In the genomic region with DNA sequence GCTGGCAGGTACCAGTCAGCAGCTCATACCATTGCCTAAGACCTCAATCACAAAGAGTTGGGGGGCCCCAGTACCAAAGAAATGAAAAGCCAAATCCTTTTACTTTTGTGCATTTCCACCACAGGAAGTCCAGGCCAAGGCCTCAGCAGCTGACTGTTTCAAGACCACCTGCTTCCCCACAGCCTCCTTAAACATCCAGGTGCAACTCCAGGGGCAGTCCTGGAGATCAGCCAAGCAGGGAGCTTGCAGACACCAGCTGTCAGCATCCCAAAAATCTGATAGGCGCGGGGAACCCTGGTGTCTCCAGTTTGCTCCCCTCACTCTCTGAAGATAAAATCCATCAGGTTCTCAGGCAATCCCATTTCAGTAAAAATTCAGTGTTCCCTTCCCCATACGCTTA, we compare ENCODE assay signal across 11 cellular contexts.
DNase-seq lines count a peak whose midpoint lies in the region; ATAC-seq and TF ChIP-seq lines count a peak whose summit lies in the region.
"Had no signal": no experiment of that assay in that cellular context is flagged by ENCODE, and none has a peak within 500 bp of the region (broad histone marks: within the 10 kb centered on the region; RNA-seq: fewer than 3 reads in every experiment).

No MANE protein-coding gene starts in this region.

- H3K4me3 ChIP-seq in CD4-positive, CD25-positive, alpha-beta regulatory T cell (ENCODE audit: low read depth, low read length) = no peak overlapping the region
- no peak overlapping the region for H3K4me3 ChIP-seq in endodermal cell (ENCODE audit: low read length)

- H3K9me3 Mint-ChIP-seq in CD4-positive, CD25-positive, alpha-beta regulatory T cell = no peaks in the 10 kb centered on the region
- H3K9me3 Mint-ChIP-seq in endodermal cell = no peaks in the 10 kb centered on the region
- H3K9me3 Mint-ChIP-seq: activated CD8-positive, alpha-beta T cell treated with anti-CD3 and anti-CD28 coated beads for 36 hours; stimulated activated naive CD8-positive, alpha-beta T cell treated with anti-CD3 and anti-CD28 coated beads, Interleukin-15, Interleukin-2, amounts not matched to agents 100 ng/mL and 50 ng/mL, for 24 hours had no signal

- H3K27ac Mint-ChIP-seq in CD4-positive, CD25-positive, alpha-beta regulatory T cell = peak overlapping the region; percentile 29 to 99 (median 96)
- H3K27ac Mint-ChIP-seq in endodermal cell = peak overlapping the region; percentile 35

- H3K9ac ChIP-seq in endodermal cell (ENCODE audit: extremely low read depth, low read length, poor library complexity, severe bottlenecking) = no peak overlapping the region

- peaks cover 13% of the 10 kb centered on the region for H3K36me3 Mint-ChIP-seq in CD4-positive, CD25-positive, alpha-beta regulatory T cell
- peaks cover 8% of the 10 kb centered on the region for H3K36me3 Mint-ChIP-seq in endodermal cell (ENCODE audit: low read depth)

- no peaks in the 10 kb centered on the region for H3K27me3 Mint-ChIP-seq in CD4-positive, CD25-positive, alpha-beta regulatory T cell
- H3K27me3 Mint-ChIP-seq in endodermal cell (ENCODE audit: insufficient read depth) = no peaks in the 10 kb centered on the region
- H3K27me3 Mint-ChIP-seq: activated CD8-positive, alpha-beta T cell treated with anti-CD3 and anti-CD28 coated beads for 36 hours; stimulated activated naive CD8-positive, alpha-beta T cell treated with anti-CD3 and anti-CD28 coated beads, Interleukin-15, Interleukin-2, amounts not matched to agents 100 ng/mL and 50 ng/mL, for 24 hours had no signal

- 89 to 90% methylated on average over 3 of the region's 3 CpGs for WGBS in endodermal cell (ENCODE audit: insufficient coverage in 1 of 2, insufficient read length in 1 of 2), 2 experiments

- no peaks in the 10 kb centered on the region for H3K27me3 ChIP-seq in CD4-positive, CD25-positive, alpha-beta regulatory T cell (ENCODE audit: control insufficient read depth, insufficient read depth, low read length)
- H3K27me3 ChIP-seq in endodermal cell (ENCODE audit: control insufficient read depth, insufficient read depth, low read length, poor library complexity, severe bottlenecking) = no peaks in the 10 kb centered on the region

- no peak for DNase-seq in CD4-positive, CD25-positive, alpha-beta regulatory T cell
- DNase-seq in DMS79 (lab: John Stamatoyannopoulos, UW) (peak; percentile 82), NCI-H2107 treated with DMSO at 0.1 percent for 48 hours (lab: John Stamatoyannopoulos, UW; ENCODE audit: unreplicated experiment) (peak; percentile 79), endodermal cell (peak; percentile 52), H4 (ENCODE audit: low spot score) (no peak)
- no peak for DNase-seq in stimulated activated CD4-positive, alpha-beta T cell treated with anti-CD3 and anti-CD28 coated beads, Interleukin-15, amount 100 ng/mL, for 24 hours
- DNase-seq: activated CD8-positive, alpha-beta T cell treated with anti-CD3 and anti-CD28 coated beads for 36 hours; MM.1S had no signal

- peaks cover 2% of the 10 kb centered on the region for H3K36me3 ChIP-seq in CD4-positive, CD25-positive, alpha-beta regulatory T cell (ENCODE audit: control insufficient read depth, insufficient read depth, low read length)
- H3K36me3 ChIP-seq in endodermal cell (ENCODE audit: control insufficient read depth, insufficient read depth, low read length) = peaks cover 4% of the 10 kb centered on the region

- no peaks in the 10 kb centered on the region for H3K9me3 ChIP-seq in CD4-positive, CD25-positive, alpha-beta regulatory T cell (ENCODE audit: control insufficient read depth in 2 of 2, low read length in 2 of 2)
- H3K9me3 ChIP-seq in endodermal cell (ENCODE audit: control insufficient read depth, low read length) = no peaks in the 10 kb centered on the region

- no peak for ATAC-seq in CD4-positive, CD25-positive, alpha-beta regulatory T cell (ENCODE audit: low read depth in 2 of 2)
- ATAC-seq in HG03139 (IDR thresholded peaks at IDR 0.05; ENCODE audit: unreplicated experiment) = no peak
- ATAC-seq: activated CD8-positive, alpha-beta T cell treated with anti-CD3 and anti-CD28 coated beads for 36 hours; PC-3 had no signal

- peaks cover 31 to 70% (median 56%) of the 10 kb centered on the region in 4 donors for H3K4me1 Mint-ChIP-seq in CD4-positive, CD25-positive, alpha-beta regulatory T cell
- peaks cover 36% of the 10 kb centered on the region for H3K4me1 Mint-ChIP-seq in endodermal cell

- peaks cover 51% of the 10 kb centered on the region for H3K4me1 ChIP-seq in CD4-positive, CD25-positive, alpha-beta regulatory T cell (ENCODE audit: control insufficient read depth, insufficient read depth, low read length, poor library complexity, severe bottlenecking)
- H3K4me1 ChIP-seq in endodermal cell (ENCODE audit: control insufficient read depth, insufficient read depth, low read length) = peaks cover 9% of the 10 kb centered on the region

- no peak overlapping the region for H3K4me3 Mint-ChIP-seq in CD4-positive, CD25-positive, alpha-beta regulatory T cell
- H3K4me3 Mint-ChIP-seq in endodermal cell = no peak overlapping the region
- H3K4me3 Mint-ChIP-seq: activated CD8-positive, alpha-beta T cell treated with anti-CD3 and anti-CD28 coated beads for 36 hours; stimulated activated naive CD8-positive, alpha-beta T cell treated with anti-CD3 and anti-CD28 coated beads, Interleukin-15, Interleukin-2, amounts not matched to agents 100 ng/mL and 50 ng/mL, for 24 hours had no signal

- no peak overlapping the region for H3K27ac ChIP-seq in CD4-positive, CD25-positive, alpha-beta regulatory T cell (ENCODE audit: insufficient read depth, low read length, poor library complexity, severe bottlenecking)
- no peak overlapping the region for H3K27ac ChIP-seq in endodermal cell (ENCODE audit: low read depth, low read length)

- no peak for TF ChIP-seq CTCF in endodermal cell (conservative IDR thresholded peaks at IDR 0.05)

Comparison
In these comparisons a context has a peak if more than half of its experiments do, and no peak if none do; other contexts are left out.
1. DNase-seq: peak in DMS79 (single experiment), NCI-H2107 treated with DMSO at 0.1 percent for 48 hours (single experiment) and endodermal cell (single experiment); none in CD4-positive, CD25-positive, alpha-beta regulatory T cell (0 of 3), stimulated activated CD4-positive, alpha-beta T cell treated with anti-CD3 and anti-CD28 coated beads, Interleukin-15, amount 100 ng/mL, for 24 hours (single experiment) and H4 (single experiment).